21 cellular contexts compared by ENCODE assay signal in genomic region chr16:48479955-48480354, GRCh38.
DNase-seq lines count a peak whose midpoint lies in the region; ATAC-seq, FAIRE-seq and TF ChIP-seq lines count a peak whose summit lies in the region.
"Had no signal": no experiment of that assay in that cellular context is flagged by ENCODE, and none has a peak within 500 bp of the region (broad histone marks: within the 10 kb centered on the region; RNA-seq: fewer than 3 reads in every experiment).

No MANE protein-coding gene starts in this region.

- H3K4me2 ChIP-seq in K562 (ENCODE audit: insufficient read depth, low read length): no peak overlapping the region
- no peak overlapping the region for H3K4me2 ChIP-seq in keratinocyte (ENCODE audit: control insufficient read depth, extremely low read depth, insufficient read depth, low read depth, low read length)

- no peaks in the 10 kb centered on the region for H3K36me3 Mint-ChIP-seq in T-helper 2 cell treated with Interferon-gamma antibody and Interleukin-4, amounts not matched to agents 5 μg/mL and 100 μg/mL, for 36 hours (ENCODE audit: low read depth)

- FAIRE-seq in K562 (lab: Jason Lieb, UNC): no peak
- peak; percentile 68 for FAIRE-seq in keratinocyte (lab: Jason Lieb, UNC)

- no peak overlapping the region for H3K4me3 ChIP-seq in AG10803 (ENCODE audit: low read length)
- H3K4me3 ChIP-seq in HEK293 (ENCODE audit: low read depth, low read length): no peak overlapping the region
- H3K4me3 ChIP-seq in K562: no peak overlapping the region
- H3K4me3 ChIP-seq in keratinocyte (ENCODE audit: control insufficient read depth in 2 of 3, extremely low read depth in 1 of 3, insufficient read depth in 2 of 3, low read depth in 1 of 3, low read length in 3 of 3): no peak overlapping the region

- TF ChIP-seq POLR2A in K562 (conservative IDR thresholded peaks at IDR 0.05): no peak

- CTCF ChIA-PET in HEK293 (lab: Yijun Ruan, JAX) (interaction anchor here (0.7 kb wide), 1 partner anchor 20 kb away, joined by 3 read pairs; no protein-coding TSS in a partner anchor), K562 (lab: Yijun Ruan, JAX; ENCODE audit: low intra/inter-chr PET ratio) (no interaction called here)

- DNase-seq in AG10803 (ENCODE audit: low read depth) (peak; percentile 43), K562 (ENCODE audit: extremely low read depth in 1 of 4, low spot score in 3 of 4) (no peak), keratinocyte (ENCODE audit: low read depth, low spot score) (no peak), NCI-H2227 (lab: John Stamatoyannopoulos, UW; ENCODE audit: unreplicated experiment) (no peak), retina (no peak), head of caudate nucleus (no peak)
- DNase-seq in T-helper 2 cell treated with Interferon-gamma antibody and Interleukin-4, amounts not matched to agents 5 μg/mL and 100 μg/mL, for 36 hours (ENCODE audit: low spot score): no peak
- DNase-seq: activated CD4-positive, alpha-beta T cell treated with anti-CD3 and anti-CD28 coated beads, Interleukin-2, amount 50 U/mL, for 4 hours; activated gamma-delta T cell treated with Interleukin-2 at 50 U/mL for 16 hours; foreskin melanocyte; islet precursor cell; mammary epithelial cell; NCI-H1436 treated with DMSO at 0.1 percent for 48 hours; nucleus accumbens; RPMI8226; stimulated activated CD4-positive, alpha-beta T cell treated with anti-CD3 and anti-CD28 coated beads, Interleukin-4, amount 100 ng/mL, for 4 hours; T-helper 17 cell had no signal

- peaks cover 3% of the 10 kb centered on the region for H3K9me3 Mint-ChIP-seq in T-helper 2 cell treated with Interferon-gamma antibody and Interleukin-4, amounts not matched to agents 5 μg/mL and 100 μg/mL, for 36 hours
- H3K9me3 Mint-ChIP-seq: dendritic cell treated with granulocyte-macrophage colony-stimulating factor and Interleukin-4, amounts not matched to agents 40 ng/mL and 50 ng/mL, for 4 days had no signal

- H3K4me1 ChIP-seq in HEK293 (ENCODE audit: control insufficient read depth, insufficient read depth, low read length): no peaks in the 10 kb centered on the region
- no peaks in the 10 kb centered on the region for H3K4me1 ChIP-seq in K562 (replicated peaks in 1 of 2; ENCODE audit: control insufficient read depth in 2 of 2, insufficient read depth in 2 of 2, low read length in 2 of 2)
- H3K4me1 ChIP-seq in keratinocyte (ENCODE audit: control insufficient read depth, extremely low read depth, insufficient read depth, low read length): no peaks in the 10 kb centered on the region

- ATAC-seq in K562: no peak
- ATAC-seq: T-helper 17 cell had no signal

- no peak for TF ChIP-seq RAD21 in K562 (CRISPR knock-in tag; conservative IDR thresholded peaks at IDR 0.05 in 1 of 2, IDR thresholded peaks at IDR 0.05 in 1 of 2)

- H3K36me3 ChIP-seq in HEK293 (ENCODE audit: control insufficient read depth in 2 of 2, insufficient read depth in 1 of 2, low read length in 2 of 2) (no peaks in the 10 kb centered on the region), K562 (ENCODE audit: control insufficient read depth, insufficient read depth, low read length) (no peaks in the 10 kb centered on the region), keratinocyte (ENCODE audit: control insufficient read depth in 2 of 2, extremely low read depth in 1 of 2, insufficient read depth in 2 of 2, low read length in 2 of 2) (no peaks in the 10 kb centered on the region)

- no peak overlapping the region for H3K27ac Mint-ChIP-seq in T-helper 2 cell treated with Interferon-gamma antibody and Interleukin-4, amounts not matched to agents 5 μg/mL and 100 μg/mL, for 36 hours
- H3K27ac Mint-ChIP-seq: dendritic cell treated with granulocyte-macrophage colony-stimulating factor and Interleukin-4, amounts not matched to agents 40 ng/mL and 50 ng/mL, for 4 days; T-helper 17 cell had no signal

- no peak overlapping the region for H2AFZ ChIP-seq in K562 (ENCODE audit: low read depth, low read length)
- no peak overlapping the region for H2AFZ ChIP-seq in keratinocyte (ENCODE audit: control insufficient read depth, low read length)

- H3K9me3 ChIP-seq in HEK293 (ENCODE audit: control insufficient read depth, insufficient read depth, low read depth, low read length) (no peaks in the 10 kb centered on the region), K562 (replicated peaks; ENCODE audit: control insufficient read depth, insufficient read depth, low read depth, low read length) (no peaks in the 10 kb centered on the region), keratinocyte (ENCODE audit: control insufficient read depth, low read depth, low read length) (no peaks in the 10 kb centered on the region)

- no peaks in the 10 kb centered on the region for H4K20me1 ChIP-seq in K562 (replicated peaks; ENCODE audit: control insufficient read depth, insufficient read depth, low read length)
- no peaks in the 10 kb centered on the region for H4K20me1 ChIP-seq in keratinocyte (ENCODE audit: control insufficient read depth, extremely low read depth, insufficient read depth, low read length)

- H3K27ac ChIP-seq in HEK293 (ENCODE audit: extremely low read depth, low read depth, low read length) (no peak overlapping the region), K562 (ENCODE audit: extremely low read depth, low read depth, low read length) (no peak overlapping the region), keratinocyte (ENCODE audit: control insufficient read depth, insufficient read depth, low read length) (no peak overlapping the region)
- H3K27ac ChIP-seq: C4-2B, HL-60 had no signal

- intact Hi-C loops in K562 (cut with micrococcal nuclease) (no loop called here), head of caudate nucleus (cut with DNase I) (no loop called here)

- H3K9ac ChIP-seq in K562 (ENCODE audit: insufficient read depth in 1 of 2, low read depth in 2 of 2, low read length in 2 of 2): no peak overlapping the region
- H3K9ac ChIP-seq in keratinocyte (ENCODE audit: control insufficient read depth, extremely low read depth, insufficient read depth, low read length): no peak overlapping the region

- dilution Hi-C loops in keratinocyte (cut with MboI; ENCODE audit: extremely low pct_ligation_motif_present, low sequenced_read_pairs): no loop called here

- POLR2A ChIA-PET in HEK293 (lab: Yijun Ruan, JAX) (no interaction called here), K562 (lab: Yijun Ruan, JAX) (interaction anchor here (0.6 to 0.8 kb wide), 2 partner anchors 10 to 560 kb away, joined by 3 to 5 read pairs; no protein-coding TSS in a partner anchor)

- in situ Hi-C loops in K562 (cut with MboI): no loop called here

- no peak for TF ChIP-seq EP300 in K562 (IDR thresholded peaks at IDR 0.05; ENCODE audit: low read length)

- H3K4me1 Mint-ChIP-seq in T-helper 2 cell treated with Interferon-gamma antibody and Interleukin-4, amounts not matched to agents 5 μg/mL and 100 μg/mL, for 36 hours (ENCODE audit: low read depth): no peaks in the 10 kb centered on the region
- H3K4me1 Mint-ChIP-seq: T-helper 17 cell had no signal

- peaks cover 11% of the 10 kb centered on the region for H3K27me3 Mint-ChIP-seq in T-helper 2 cell treated with Interferon-gamma antibody and Interleukin-4, amounts not matched to agents 5 μg/mL and 100 μg/mL, for 36 hours (ENCODE audit: low read depth)

- H3K9me1 ChIP-seq in K562 (ENCODE audit: control insufficient read depth, insufficient read depth, low read length) (no peaks in the 10 kb centered on the region), keratinocyte (ENCODE audit: control insufficient read depth, extremely low read depth, insufficient read depth, low read length) (no peaks in the 10 kb centered on the region)

- 5% methylated on average over 2 of the region's 2 CpGs for WGBS in K562 (ENCODE audit: insufficient coverage, low coverage, missing lambda C conversion rate)

- no peaks in the 10 kb centered on the region for H3K79me2 ChIP-seq in K562 (ENCODE audit: control insufficient read depth, insufficient read depth, low read length)
- no peaks in the 10 kb centered on the region for H3K79me2 ChIP-seq in keratinocyte (ENCODE audit: control insufficient read depth, insufficient read depth, low read length)

- TF ChIP-seq CTCF in AG10803 (conservative IDR thresholded peaks at IDR 0.05; ENCODE audit: low read length) (no peak), HEK293 (tag by site-specific recombination; IDR thresholded peaks at IDR 0.05) (no peak), K562 (IDR thresholded peaks at IDR 0.05 in 2 of 3, conservative IDR thresholded peaks at IDR 0.05 in 1 of 3; ENCODE audit: insufficient read depth in 2 of 3, low read depth in 1 of 3, low read length in 3 of 3) (no peak), keratinocyte (optimal IDR thresholded peaks at IDR 0.05 in 1 of 3, IDR thresholded peaks at IDR 0.05 in 1 of 3, conservative IDR thresholded peaks at IDR 0.05 in 1 of 3; ENCODE audit: extremely low read depth in 1 of 3, insufficient read depth in 2 of 3, low read length in 3 of 3) (no peak)

- H3K4me3 Mint-ChIP-seq in T-helper 2 cell treated with Interferon-gamma antibody and Interleukin-4, amounts not matched to agents 5 μg/mL and 100 μg/mL, for 36 hours: no peak overlapping the region
- H3K4me3 Mint-ChIP-seq: dendritic cell treated with granulocyte-macrophage colony-stimulating factor and Interleukin-4, amounts not matched to agents 40 ng/mL and 50 ng/mL, for 4 days; T-helper 17 cell had no signal

- H3K27me3 ChIP-seq in K562 (ENCODE audit: control insufficient read depth in 2 of 2, insufficient read depth in 2 of 2, low read length in 2 of 2) (peaks cover 0 to 3% of the 10 kb centered on the region in 2 experiments; a peak in 1 of 5 replicates), keratinocyte (ENCODE audit: control insufficient read depth, extremely low read depth, insufficient read depth, low read length) (no peaks in the 10 kb centered on the region)

- no TSS peak for BruUV-seq in K562 (replicated peaks; lab: Mats Ljungman, UMichigan)

TF ChIP-seq in HEK293, 187 proteins besides CTCF, POLR2A, EP300 and RAD21 (continues in another document):
- 0 out of 2 replicates have a peak, but pooled peaks have one; percentile 12 for TF ChIP-seq ZNF791 (tag by site-specific recombination; IDR thresholded peaks at IDR 0.05)

TF ChIP-seq in K562, 482 proteins besides CTCF, POLR2A, EP300 and RAD21 (continues in another document):
- TF ChIP-seq TRIM24 (IDR thresholded peaks at IDR 0.05) (peak in 1 of 2 experiments; percentile 22; a peak in 2 of 4 replicates), CEBPB (tag; IDR thresholded peaks at IDR 0.05) (peak; percentile 64), DNMT1 (IDR thresholded peaks at IDR 0.05) (no peak), FOXJ2 (tag; IDR thresholded peaks at IDR 0.05) (peak; percentile 46; the same call in 1 of the 2 replicates), ATF3 (IDR thresholded peaks at IDR 0.05) (peak; percentile 80), ATF3 (CRISPR knock-in tag; conservative IDR thresholded peaks at IDR 0.05) (no peak)
